18 cellular contexts compared by ENCODE assay signal in the genomic region with DNA sequence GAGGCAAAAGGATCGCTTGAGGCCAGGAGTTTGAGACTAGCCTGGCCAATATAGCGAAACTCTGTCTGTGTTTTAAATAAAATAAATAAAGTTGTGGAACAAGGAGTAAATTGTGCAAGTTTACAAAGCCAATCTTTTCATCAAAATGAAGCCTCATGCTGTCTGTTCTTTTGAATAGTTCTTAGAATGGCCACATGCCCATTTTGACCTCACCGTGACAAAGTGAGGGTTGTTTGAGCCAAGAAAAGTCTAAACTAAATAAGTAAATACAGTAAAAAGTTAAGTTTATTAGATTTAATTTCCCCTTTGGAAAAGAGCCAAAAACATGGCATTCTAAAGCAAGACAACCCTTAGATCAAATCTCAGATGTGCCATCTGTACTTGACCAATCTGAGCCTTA.
DNase-seq lines count a peak whose midpoint lies in the region; ATAC-seq and TF ChIP-seq lines count a peak whose summit lies in the region.
"Had no signal": no experiment of that assay in that cellular context is flagged by ENCODE, and none has a peak within 500 bp of the region (broad histone marks: within the 10 kb centered on the region; RNA-seq: fewer than 3 reads in every experiment).

No MANE protein-coding gene starts in this region.

- CTCF ChIA-PET in A673 (lab: Charles Lee) = no interaction called here

- no TSS peak for BruUV-seq in A673 (replicated peaks; lab: Mats Ljungman, UMichigan)

- H3K36me3 ChIP-seq in A673 (ENCODE audit: insufficient read depth, low read length, poor library complexity, severe bottlenecking) = no peaks in the 10 kb centered on the region
- H3K36me3 ChIP-seq in mucosa of descending colon (ENCODE audit: low read depth) = no peaks in the 10 kb centered on the region
- H3K36me3 ChIP-seq: BE2C, BLaER1 had no signal

- H3K27ac ChIP-seq in A673 (ENCODE audit: low read depth, low read length, poor library complexity, severe bottlenecking) (no peak overlapping the region), VCaP (peak overlapping the region; percentile 73)
- H3K27ac ChIP-seq: A549, BLaER1 had no signal

- no peaks in the 10 kb centered on the region for H3K9me3 ChIP-seq in A673 (ENCODE audit: low read depth, low read length, poor library complexity, severe bottlenecking)
- no peaks in the 10 kb centered on the region for H3K9me3 ChIP-seq in mucosa of descending colon
- H3K9me3 ChIP-seq: A549, BE2C, Caco-2 had no signal

- intact Hi-C loops in A673 (cut with micrococcal nuclease; ENCODE audit: unreplicated experiment) = no loop called here
- intact Hi-C loops in mucosa of descending colon (cut with DNase I, micrococcal nuclease) = no loop called here

- no peak for TF ChIP-seq CTCF in A673 (conservative IDR thresholded peaks at IDR 0.05; ENCODE audit: low read depth, low read length)
- TF ChIP-seq CTCF in LNCaP clone FGC (IDR thresholded peaks at IDR 0.05; ENCODE audit: control insufficient read depth, extremely low read depth, insufficient read depth) = no peak
- no peak for TF ChIP-seq CTCF in VCaP (conservative IDR thresholded peaks at IDR 0.05)
- TF ChIP-seq CTCF in mucosa of descending colon (IDR thresholded peaks at IDR 0.05) = no peak

- H3K4me3 ChIP-seq in A673 (ENCODE audit: low read depth, low read length, poor library complexity, severe bottlenecking) (no peak overlapping the region), LNCaP clone FGC (ENCODE audit: low read depth, low read length) (no peak overlapping the region), mucosa of descending colon (no peak overlapping the region)
- H3K4me3 ChIP-seq: A549, BLaER1 had no signal

- POLR2A ChIA-PET in A673 (lab: Charles Lee; ENCODE audit: low non-redundant PET) = no interaction called here

- H3K4me1 ChIP-seq in A673 (ENCODE audit: insufficient read depth, low read length, poor library complexity, severe bottlenecking) (peaks cover 4% of the 10 kb centered on the region), mucosa of descending colon (ENCODE audit: low read depth) (no peaks in the 10 kb centered on the region)
- H3K4me1 ChIP-seq: A549, BE2C, Caco-2 had no signal

- DNase-seq in A673 (ENCODE audit: low spot score) (peak; percentile 3), LNCaP clone FGC (ENCODE audit: low read depth) (peak; percentile 98), mucosa of descending colon (no peak)
- DNase-seq in activated CD8-positive, alpha-beta memory T cell treated with anti-CD3 and anti-CD28 coated beads, Interleukin-2, amount 50 U/mL, for 4 hours = no peak
- DNase-seq: ACHN; BE2C; C1 segment of cervical spinal cord; Caco-2; Calu3; CD4-positive, alpha-beta T cell; CD8-positive, alpha-beta T cell; DMS79 treated with DMSO at 0.1 percent for 48 hours; GF-D8 had no signal

- no peaks in the 10 kb centered on the region for H3K27me3 ChIP-seq in A673 (replicated peaks; ENCODE audit: insufficient read depth, low read depth, low read length, poor library complexity)
- H3K27me3 ChIP-seq: BE2C, BLaER1 had no signal

- ATAC-seq in mucosa of descending colon = no peak
- no peak for ATAC-seq in GM18519 (IDR thresholded peaks at IDR 0.05; ENCODE audit: low FRiP score, unreplicated experiment)
- no peak for ATAC-seq in HG02610 (IDR thresholded peaks at IDR 0.05; ENCODE audit: unreplicated experiment)
- ATAC-seq: A549; CD8-positive, alpha-beta T cell had no signal

Comparison
In these comparisons a context has a peak if more than half of its experiments do, and no peak if none do; other contexts are left out.
1. DNase-seq: peak in A673 (single experiment) and LNCaP clone FGC (single experiment); none in mucosa of descending colon (0 of 3) and activated CD8-positive, alpha-beta memory T cell treated with anti-CD3 and anti-CD28 coated beads, Interleukin-2, amount 50 U/mL, for 4 hours (single experiment).